ENCODE assay signal across 8 cellular contexts in genomic region chr12:27627836-27628469, GRCh38.
DNase-seq lines count a peak whose midpoint lies in the region; ATAC-seq, FAIRE-seq and TF ChIP-seq lines count a peak whose summit lies in the region.
"Not testable (repeated sequence)": the region's sequence is repeated elsewhere in the genome, so short reads cannot be mapped to it uniquely, and the experiment has no call there.

No MANE protein-coding gene starts in this region.

- H3K27me3 Mint-ChIP-seq in activated CD4-positive, alpha-beta T cell treated with anti-CD3 and anti-CD28 coated beads for 36 hours; activated naive CD8-positive, alpha-beta T cell treated with anti-CD3 and anti-CD28 coated beads, Interleukin-2, amount 10 ng/mL, durations not matched to agents 7 days and 5 days: not testable (repeated sequence)

- in situ Hi-C loops in IMR-90 (cut with MboI; ENCODE audit: low sequenced_read_pairs): not testable (repeated sequence)

- dilution Hi-C loops in IMR-90 (cut with HindIII; ENCODE audit: low sequenced_read_pairs, unreplicated experiment): not testable (repeated sequence)

- not testable (repeated sequence) for H2AK9ac ChIP-seq in IMR-90 (replicated peaks; ENCODE audit: low read depth, low read length, poor library complexity)

- H3K4me3 Mint-ChIP-seq in activated CD4-positive, alpha-beta T cell treated with anti-CD3 and anti-CD28 coated beads for 36 hours; activated naive CD8-positive, alpha-beta T cell treated with anti-CD3 and anti-CD28 coated beads, Interleukin-2, amount 10 ng/mL, durations not matched to agents 7 days and 5 days: not testable (repeated sequence)

- H3K27me3 ChIP-seq in IMR-90 (ENCODE audit: control insufficient read depth, insufficient read depth, low read length); foreskin keratinocyte; trophoblast cell (ENCODE audit: insufficient read depth, low read length); subcutaneous abdominal adipose tissue (ENCODE audit: control insufficient read depth in 5 of 5, insufficient read depth in 4 of 5, low read length in 5 of 5): not testable (repeated sequence)

- not testable (repeated sequence) for TF ChIP-seq POLR2A in A549 (IDR thresholded peaks at IDR 0.05; ENCODE audit: low read length); IMR-90 (IDR thresholded peaks at IDR 0.05; ENCODE audit: low read depth, low read length)

- WGBS in A549 (ENCODE audit: missing lambda C conversion rate): 74% methylated on average over 2 of the region's 2 CpGs
- WGBS in IMR-90 (ENCODE audit: extremely low coverage in 2 of 2, insufficient read length in 1 of 2), 2 experiments: no CpG with 5 or more reads among the region's 2 CpGs
- no CpG with 5 or more reads among the region's 2 CpGs for WGBS in trophoblast cell (ENCODE audit: extremely low coverage, insufficient coverage, insufficient read length)

- not testable (repeated sequence) for TF ChIP-seq EP300 in A549 (IDR thresholded peaks at IDR 0.05)

- H2BK5ac ChIP-seq in IMR-90 (ENCODE audit: low read depth, low read length, poor library complexity, severe bottlenecking): peak overlapping the region; percentile 70
- H2BK5ac ChIP-seq in trophoblast cell (ENCODE audit: low read depth, low read length, poor library complexity): not testable (repeated sequence)

- CTCF ChIA-PET in A549 (lab: Yijun Ruan, JAX) (interaction anchor here (0.6 to 1.8 kb wide), 3 partner anchors 25 to 203 kb away, joined by 3 to 5 read pairs (median 3); no protein-coding TSS in a partner anchor), IMR-90 (lab: Yijun Ruan, JAX) (interaction anchor here (0.5 to 0.6 kb wide), 2 partner anchors 287 to 795 kb away, joined by 4 read pairs; partner anchors contain the start of gene ITPR2)
- CTCF ChIA-PET in activated CD4-positive, alpha-beta T cell treated with anti-CD3 and anti-CD28 coated beads for 36 hours (lab: Charles Lee): interaction anchor here (0.6 kb wide), 2 partner anchors 23 to 194 kb away, joined by 3 to 4 read pairs; no protein-coding TSS in a partner anchor

- not testable (repeated sequence) for FAIRE-seq in A549 (lab: Jason Lieb, UNC)

- TF ChIP-seq RAD21 in A549 (conservative IDR thresholded peaks at IDR 0.05 in 1 of 2, IDR thresholded peaks at IDR 0.05 in 1 of 2); IMR-90 (IDR thresholded peaks at IDR 0.05; ENCODE audit: low read length): not testable (repeated sequence)

- H2BK20ac ChIP-seq in IMR-90 (ENCODE audit: low read depth, low read length): not testable (repeated sequence)

- peak overlapping the region; percentile 78; the same call in 1 of the 2 replicates for H3K18ac ChIP-seq in IMR-90 (ENCODE audit: low read depth, low read length)
- not testable (repeated sequence) for H3K18ac ChIP-seq in trophoblast cell (ENCODE audit: low read length)

- not testable (repeated sequence) for H4K20me1 ChIP-seq in IMR-90 (ENCODE audit: insufficient read depth, low read length)

- not testable (repeated sequence) for BruUV-seq in IMR-90 (replicated peaks; lab: Mats Ljungman, UMichigan)

- peak overlapping the region; percentile 38; the same call in 1 of the 3 replicates for H3K4me2 ChIP-seq in A549
- peak overlapping the region; percentile 86; the same call in 1 of the 2 replicates for H3K4me2 ChIP-seq in IMR-90 (ENCODE audit: low read depth, low read length)
- not testable (repeated sequence) for H3K4me2 ChIP-seq in trophoblast cell (ENCODE audit: low read length)

- not testable (repeated sequence) for H3K9me3 ChIP-seq in A549; IMR-90 (ENCODE audit: control insufficient read depth, insufficient read depth, low read length); trophoblast cell (ENCODE audit: insufficient read depth, low read depth, low read length); subcutaneous abdominal adipose tissue (ENCODE audit: control insufficient read depth in 5 of 5, low read length in 5 of 5)

- not testable (repeated sequence) for H3K9me3 Mint-ChIP-seq in activated CD4-positive, alpha-beta T cell treated with anti-CD3 and anti-CD28 coated beads for 36 hours (ENCODE audit: low read depth); activated naive CD8-positive, alpha-beta T cell treated with anti-CD3 and anti-CD28 coated beads, Interleukin-2, amount 10 ng/mL, durations not matched to agents 7 days and 5 days

- H3K36me3 Mint-ChIP-seq in activated CD4-positive, alpha-beta T cell treated with anti-CD3 and anti-CD28 coated beads for 36 hours (ENCODE audit: low read depth); activated naive CD8-positive, alpha-beta T cell treated with anti-CD3 and anti-CD28 coated beads, Interleukin-2, amount 10 ng/mL, durations not matched to agents 7 days and 5 days: not testable (repeated sequence)

- H3K79me1 ChIP-seq in IMR-90 (ENCODE audit: low read depth in 1 of 2, low read length in 2 of 2): peaks cover 19 to 54% of the 10 kb centered on the region in 2 experiments
- not testable (repeated sequence) for H3K79me1 ChIP-seq in trophoblast cell (ENCODE audit: low read length)

- H4K91ac ChIP-seq in IMR-90 (ENCODE audit: insufficient read depth, low read depth, low read length); trophoblast cell (ENCODE audit: low read depth, low read length): not testable (repeated sequence)

- not testable (repeated sequence) for TF ChIP-seq CTCF in A549 (IDR thresholded peaks at IDR 0.05); IMR-90 (conservative IDR thresholded peaks at IDR 0.05; ENCODE audit: low read depth, low read length); choroid plexus epithelial cell (conservative IDR thresholded peaks at IDR 0.05; ENCODE audit: low read depth, low read length); foreskin keratinocyte (conservative IDR thresholded peaks at IDR 0.05)

- H3K27ac ChIP-seq in A549 (peak overlapping the region in 1 of 2 experiments; percentile 55; a peak in 2 of 6 replicates), IMR-90 (ENCODE audit: insufficient read depth, low read length) (peak overlapping the region; percentile 49; the same call in 1 of the 2 replicates), foreskin keratinocyte (peak overlapping the region; percentile 28), subcutaneous abdominal adipose tissue (ENCODE audit: low read depth, low read length) (peak overlapping the region; percentile 54)
- not testable (repeated sequence) for H3K27ac ChIP-seq in trophoblast cell (ENCODE audit: low read depth, low read length)

- H3K9me1 ChIP-seq in IMR-90 (ENCODE audit: insufficient read depth, low read length): peaks cover 11% of the 10 kb centered on the region

- not testable (repeated sequence) for H3K56ac ChIP-seq in IMR-90 (ENCODE audit: extremely low read depth, insufficient read depth, low read length)

- 0 out of 2 replicates have a peak overlapping the region, but pooled peaks have one; percentile 7 for H2BK120ac ChIP-seq in IMR-90 (ENCODE audit: low read depth, low read length)
- H2BK120ac ChIP-seq in trophoblast cell (ENCODE audit: insufficient read depth, low read length, poor library complexity): not testable (repeated sequence)

- H3K4me3 ChIP-seq in A549; IMR-90 (ENCODE audit: insufficient read depth, low read depth, low read length); choroid plexus epithelial cell (ENCODE audit: low read depth, low read length); trophoblast cell (ENCODE audit: low read depth, low read length); subcutaneous abdominal adipose tissue (ENCODE audit: low read depth in 1 of 5, low read length in 5 of 5): not testable (repeated sequence)

- POLR2A ChIA-PET in A549 (lab: Yijun Ruan, JAX): interaction anchor here (2.4 kb wide), 1 partner anchor 104 kb away, joined by 13 read pairs; the partner anchor contains the start of gene PPFIBP1
- POLR2A ChIA-PET in IMR-90 (lab: Charles Lee; ENCODE audit: unreplicated experiment); activated CD4-positive, alpha-beta T cell treated with anti-CD3 and anti-CD28 coated beads for 36 hours (lab: Charles Lee); activated naive CD8-positive, alpha-beta T cell treated with anti-CD3 and anti-CD28 coated beads, Interleukin-2, amount 10 ng/mL, durations not matched to agents 7 days and 5 days (lab: Charles Lee): not testable (repeated sequence)

- H3K4me1 ChIP-seq in A549: peaks cover 46% of the 10 kb centered on the region
- not testable (repeated sequence) for H3K4me1 ChIP-seq in IMR-90 (ENCODE audit: control insufficient read depth, insufficient read depth, low read length)
- H3K4me1 ChIP-seq in foreskin keratinocyte: peaks cover 46% of the 10 kb centered on the region
- peaks cover 9 to 10% of the 10 kb centered on the region in 2 experiments for H3K4me1 ChIP-seq in trophoblast cell (ENCODE audit: control insufficient read depth in 1 of 2, insufficient read depth in 2 of 2, low read length in 2 of 2)
- peaks cover 0 to 26% (median 12%) of the 10 kb centered on the region in 5 donors for H3K4me1 ChIP-seq in subcutaneous abdominal adipose tissue (ENCODE audit: control insufficient read depth in 5 of 5, insufficient read depth in 5 of 5, low read length in 5 of 5)

- not testable (repeated sequence) for H2AFZ ChIP-seq in IMR-90 (replicated peaks; ENCODE audit: low read length, poor library complexity); trophoblast cell (ENCODE audit: insufficient read depth, low read length, poor library complexity)

- not testable (repeated sequence) for H2BK15ac ChIP-seq in IMR-90 (ENCODE audit: low read depth, low read length)

- H3K14ac ChIP-seq in IMR-90 (replicated peaks; ENCODE audit: low read depth, low read length); trophoblast cell (ENCODE audit: low read length): not testable (repeated sequence)

- not testable (repeated sequence) for H3K9ac ChIP-seq in IMR-90 (ENCODE audit: low read depth, low read length); trophoblast cell (ENCODE audit: low read length); subcutaneous abdominal adipose tissue (ENCODE audit: low read length in 5 of 5)

- H3K36me3 ChIP-seq in IMR-90 (ENCODE audit: control insufficient read depth, insufficient read depth, low read length); trophoblast cell (ENCODE audit: control insufficient read depth in 1 of 2, insufficient read depth in 2 of 2, low read length in 2 of 2); subcutaneous abdominal adipose tissue (ENCODE audit: control insufficient read depth in 5 of 5, insufficient read depth in 5 of 5, low read length in 5 of 5): not testable (repeated sequence)

- not testable (repeated sequence) for H2BK12ac ChIP-seq in trophoblast cell (ENCODE audit: low read length)

- DNase-seq in A549 (ENCODE audit: low read depth in 1 of 2, low spot score in 1 of 2); IMR-90; activated CD4-positive, alpha-beta T cell treated with anti-CD3 and anti-CD28 coated beads for 36 hours; activated naive CD8-positive, alpha-beta T cell treated with anti-CD3 and anti-CD28 coated beads, Interleukin-2, amount 10 ng/mL, durations not matched to agents 7 days and 5 days; foreskin keratinocyte; trophoblast cell: not testable (repeated sequence)
- DNase-seq in choroid plexus epithelial cell (ENCODE audit: low read depth): peak; percentile 57

- H3K4ac ChIP-seq in IMR-90 (ENCODE audit: low read depth, low read length): not testable (repeated sequence)
- H3K4ac ChIP-seq in trophoblast cell (ENCODE audit: low read depth, low read length): peak overlapping the region; percentile 62

- ATAC-seq in A549, foreskin keratinocyte: not testable (repeated sequence)
- ATAC-seq in IMR-90 (ENCODE audit: low read depth): peak; percentile 43; the same call in 1 of the 2 replicates
- ATAC-seq in activated CD4-positive, alpha-beta T cell treated with anti-CD3 and anti-CD28 coated beads for 36 hours: peak; percentile 74
- ATAC-seq in activated naive CD8-positive, alpha-beta T cell treated with anti-CD3 and anti-CD28 coated beads, Interleukin-2, amount 10 ng/mL, durations not matched to agents 7 days and 5 days (ENCODE audit: low read depth): peak; percentile 73

- intact Hi-C loops in IMR-90 (cut with micrococcal nuclease): not testable (repeated sequence)
- intact Hi-C loops in activated CD4-positive, alpha-beta T cell treated with anti-CD3 and anti-CD28 coated beads for 36 hours (cut with DNase I, micrococcal nuclease): loop anchor here in 1 of 2 experiments (5.0 kb wide), 1 partner anchor 106 kb away; the partner anchor contains the start of gene PPFIBP1

- H3K4me1 Mint-ChIP-seq in activated CD4-positive, alpha-beta T cell treated with anti-CD3 and anti-CD28 coated beads for 36 hours: peaks cover 13% of the 10 kb centered on the region
- H3K4me1 Mint-ChIP-seq in activated naive CD8-positive, alpha-beta T cell treated with anti-CD3 and anti-CD28 coated beads, Interleukin-2, amount 10 ng/mL, durations not matched to agents 7 days and 5 days: peaks cover 15% of the 10 kb centered on the region

- H3K79me2 ChIP-seq in trophoblast cell (ENCODE audit: control insufficient read depth, insufficient read depth, low read length, poor library complexity): not testable (repeated sequence)

- H4K12ac ChIP-seq in trophoblast cell (ENCODE audit: low read depth, low read length): not testable (repeated sequence)

- not testable (repeated sequence) for H4K5ac ChIP-seq in IMR-90 (ENCODE audit: low read depth, low read length)

- not testable (repeated sequence) for H3K27ac Mint-ChIP-seq in activated CD4-positive, alpha-beta T cell treated with anti-CD3 and anti-CD28 coated beads for 36 hours; activated naive CD8-positive, alpha-beta T cell treated with anti-CD3 and anti-CD28 coated beads, Interleukin-2, amount 10 ng/mL, durations not matched to agents 7 days and 5 days

- H2AK5ac ChIP-seq in IMR-90 (ENCODE audit: low read depth, low read length): 0 out of 2 replicates have a peak overlapping the region, but pooled peaks have one; percentile 9
- not testable (repeated sequence) for H2AK5ac ChIP-seq in trophoblast cell (ENCODE audit: low read length)

- not testable (repeated sequence) for H4K8ac ChIP-seq in IMR-90 (ENCODE audit: low read depth in 2 of 2, low read length in 2 of 2); trophoblast cell (ENCODE audit: low read depth, low read length)

- H3K23ac ChIP-seq in IMR-90 (ENCODE audit: low read depth, low read length): peak overlapping the region; percentile 60; the same call in 1 of the 2 replicates
- H3K23ac ChIP-seq in trophoblast cell (ENCODE audit: low read length): not testable (repeated sequence)
